18 cellular contexts compared by ENCODE assay signal in the genomic region with DNA sequence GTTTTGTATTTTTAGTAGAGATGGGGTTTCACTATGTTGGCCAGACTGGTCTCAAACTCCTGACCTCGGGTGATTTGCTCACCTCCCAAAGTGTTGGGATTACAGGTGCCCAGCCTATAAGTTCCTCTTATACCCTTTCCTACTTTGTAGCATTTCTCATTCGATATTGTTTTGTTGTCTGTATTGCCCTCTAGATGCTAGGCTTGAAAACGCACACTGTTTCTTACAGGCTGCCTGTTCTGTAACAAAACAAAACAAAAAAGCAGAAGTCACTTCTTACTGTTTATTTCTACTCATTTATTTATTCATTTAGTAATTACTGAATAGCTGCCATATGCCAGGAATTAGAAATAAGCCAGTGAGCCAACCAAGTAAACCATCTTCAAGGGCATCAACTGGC.
DNase-seq lines count a peak whose midpoint lies in the region; ATAC-seq, FAIRE-seq and TF ChIP-seq lines count a peak whose summit lies in the region.
"Had no signal": no experiment of that assay in that cellular context is flagged by ENCODE, and none has a peak within 500 bp of the region (broad histone marks: within the 10 kb centered on the region; RNA-seq: fewer than 3 reads in every experiment).

No MANE protein-coding gene starts in this region.

- in situ Hi-C loops in astrocyte of the cerebellum (cut with HindIII; ENCODE audit: low sequenced_read_pairs), result loop anchor here (5.0 kb wide), 1 partner anchor 103 kb away; no protein-coding TSS in a partner anchor

- no peak overlapping the region for H3K9ac ChIP-seq in kidney (ENCODE audit: low read length in 2 of 2)

- intact Hi-C loops in left cardiac atrium (cut with DNase I), result no loop called here
- intact Hi-C loops in kidney (cut with DNase I), result no loop called here

- ATAC-seq in left cardiac atrium, result no peak
- ATAC-seq: left lung had no signal

- no peak overlapping the region for H3K27ac ChIP-seq in kidney (ENCODE audit: low read depth in 2 of 2, low read length in 2 of 2)
- H3K27ac ChIP-seq: left lung, thoracic aorta, WERI-Rb-1 had no signal

- no peak overlapping the region for H3K4me3 ChIP-seq in astrocyte of the cerebellum (ENCODE audit: low read depth, low read length)
- H3K4me3 ChIP-seq in kidney (ENCODE audit: low read length in 2 of 2), result no peak overlapping the region
- H3K4me3 ChIP-seq: left lung, smooth muscle cell, thoracic aorta had no signal

- peak; percentile 11 for TF ChIP-seq CTCF in astrocyte of the cerebellum (IDR thresholded peaks at IDR 0.05; ENCODE audit: low read depth, low read length, missing control alignments)
- TF ChIP-seq CTCF in kidney (IDR thresholded peaks at IDR 0.05; ENCODE audit: borderline replicate concordance, extremely low read depth, insufficient read depth), result no peak

- H3K9me3 ChIP-seq in kidney (ENCODE audit: control insufficient read depth in 1 of 2, low read length in 2 of 2), result no peaks in the 10 kb centered on the region
- H3K9me3 ChIP-seq: left lung, thoracic aorta had no signal

- FAIRE-seq in kidney (lab: Jason Lieb, UNC), result no peak
- FAIRE-seq: RCC 7860 had no signal

- no peaks in the 10 kb centered on the region for H3K4me1 ChIP-seq in kidney (ENCODE audit: control insufficient read depth in 1 of 2, insufficient read depth in 1 of 2, low read depth in 1 of 2, low read length in 2 of 2)

- DNase-seq in EH (ENCODE audit: low read depth), result peak; percentile 3
- DNase-seq in MV-4-11 (lab: John Stamatoyannopoulos, UW), result peak; percentile 36
- DNase-seq in astrocyte of the cerebellum (ENCODE audit: low read depth), result no peak
- peak; percentile 38 for DNase-seq in pons (ENCODE audit: low spot score)
- DNase-seq in left cardiac atrium, result no peak
- no peak for DNase-seq in kidney
- no peak for DNase-seq in NCI-H82 treated with DMSO at 0.1 percent for 48 hours (lab: John Stamatoyannopoulos, UW; ENCODE audit: unreplicated experiment)
- DNase-seq: caudate nucleus, DMS79 treated with DMSO at 0.1 percent for 48 hours, GOT3, left lung, NCI-H2029 treated with DMSO at 0.1 percent for 48 hours, NCI-H524, posterior cingulate gyrus, WERI-Rb-1 had no signal

- H3K36me3 ChIP-seq in kidney (ENCODE audit: control insufficient read depth in 1 of 2, insufficient read depth in 2 of 2, low read length in 2 of 2), result peaks cover 55 to 83% of the 10 kb centered on the region in 2 donors

Comparison
In these comparisons a context has a peak if more than half of its experiments do, and no peak if none do; other contexts are left out.
1. DNase-seq: peak in EH (single experiment), MV-4-11 (single experiment) and pons (single experiment); none in astrocyte of the cerebellum (single experiment), left cardiac atrium (single experiment), kidney (single experiment) and NCI-H82 treated with DMSO at 0.1 percent for 48 hours (single experiment).